In the genomic region with DNA sequence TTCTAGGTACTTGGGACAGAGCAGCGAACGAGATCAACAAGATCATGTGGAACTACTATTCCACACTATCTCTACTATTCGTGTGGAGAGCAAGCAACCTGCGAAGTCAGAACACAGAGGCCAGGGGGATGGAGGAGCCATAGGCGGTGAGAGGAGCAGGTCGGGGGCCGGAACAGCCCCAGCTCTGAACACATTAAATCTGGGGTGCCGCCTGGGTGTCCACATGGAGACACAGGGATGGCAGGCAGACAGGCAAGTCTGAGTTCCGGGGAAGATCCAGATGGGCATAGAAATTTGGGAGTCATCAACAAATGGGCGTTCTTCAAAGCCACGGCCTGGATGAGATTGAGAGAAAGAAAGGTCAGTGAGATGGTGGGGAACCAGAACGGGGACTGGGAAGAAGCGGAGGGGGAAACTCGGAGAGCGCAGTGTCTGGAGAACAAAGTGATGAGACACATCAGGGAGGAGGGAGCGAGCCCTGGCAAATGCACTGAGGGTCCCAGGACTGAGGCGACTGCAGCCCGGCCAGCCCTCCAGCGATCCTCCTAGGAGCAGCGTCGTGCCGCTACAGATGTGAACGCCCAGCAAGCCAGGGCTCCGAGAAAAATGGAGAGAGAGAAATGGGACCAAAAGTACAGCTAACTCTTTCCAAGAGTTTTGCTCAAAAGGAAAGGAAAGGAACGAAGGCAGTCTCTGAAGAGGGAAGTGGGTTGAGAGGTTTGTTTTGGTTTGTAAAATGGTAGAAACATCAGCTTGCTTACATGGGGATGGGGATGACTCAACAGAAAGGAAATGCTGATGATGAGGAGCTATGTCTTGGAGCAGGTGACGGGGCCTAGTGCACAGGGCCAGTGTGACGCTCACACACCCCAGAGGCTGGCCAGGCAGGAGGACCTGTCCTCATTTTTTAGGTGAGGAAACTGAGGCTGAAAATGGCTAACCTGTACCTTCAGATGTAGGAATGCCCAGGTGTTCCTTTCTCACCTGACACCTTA, we compare ENCODE assay signal across 18 cellular contexts.
DNase-seq lines count a peak whose midpoint lies in the region; TF ChIP-seq lines count a peak whose summit lies in the region.
"Had no signal": no experiment of that assay in that cellular context is flagged by ENCODE, and none has a peak within 500 bp of the region (broad histone marks: within the 10 kb centered on the region; RNA-seq: fewer than 3 reads in every experiment).

No MANE protein-coding gene starts in this region.

- H3K4me3 Mint-ChIP-seq in osteocyte (ENCODE audit: unreplicated experiment): no peak overlapping the region
- H3K4me3 Mint-ChIP-seq: activated CD8-positive, alpha-beta T cell treated with anti-CD3 and anti-CD28 coated beads for 36 hours; activated T-helper 1 cell treated with anti-CD3 and anti-CD28 coated beads, Interleukin-12 subunit alpha, Interleukin-12 subunit beta, Interleukin-2, Interleukin-4 antibody, amounts not matched to agents 30 ng/mL and 10 ng/mL and 1 ng/mL, durations not matched to agents 14 hours and 24 hours and 36 hours; stimulated activated naive CD8-positive, alpha-beta T cell treated with anti-CD3 and anti-CD28 coated beads, Interleukin-15, Interleukin-2, amounts not matched to agents 100 ng/mL and 50 ng/mL, for 24 hours had no signal

- H3K9me3 ChIP-seq in SJCRH30 (replicated peaks): no peaks in the 10 kb centered on the region
- H3K9me3 ChIP-seq: adrenal gland had no signal

- no peak for TF ChIP-seq CTCF in osteocyte (IDR thresholded peaks at IDR 0.05)

- H3K27me3 ChIP-seq in SJCRH30: peaks cover 15% of the 10 kb centered on the region
- H3K27me3 ChIP-seq: adrenal gland had no signal

- no peak overlapping the region for H3K4me3 ChIP-seq in SJCRH30
- H3K4me3 ChIP-seq: adrenal gland, coronary artery had no signal

- DNase-seq in AG20443 (ENCODE audit: low spot score) (peak; percentile 45), LHCN-M2 (ENCODE audit: low read depth) (peak; percentile 60), fibroblast of gingiva (ENCODE audit: low read depth) (peak; percentile 34), osteocyte (ENCODE audit: extremely low spot score, unreplicated experiment) (no peak), hippocampal formation (lab: John Stamatoyannopoulos, UW) (no peak), DMS153 treated with DMSO at 0.1 percent for 48 hours (lab: John Stamatoyannopoulos, UW; ENCODE audit: unreplicated experiment) (no peak), SJCRH30 (no peak), midbrain (lab: John Stamatoyannopoulos, UW) (no peak)
- DNase-seq: activated CD8-positive, alpha-beta T cell treated with anti-CD3 and anti-CD28 coated beads for 36 hours; adrenal gland; DMS 273 treated with DMSO at 0.1 percent for 48 hours; head of caudate nucleus; left cardiac atrium; NCI-H1694 treated with DMSO at 0.1 percent for 48 hours; NCI-H510A treated with DMSO at 0.1 percent for 48 hours had no signal

- H3K9me3 Mint-ChIP-seq in osteocyte (ENCODE audit: unreplicated experiment): no peaks in the 10 kb centered on the region
- H3K9me3 Mint-ChIP-seq: activated CD8-positive, alpha-beta T cell treated with anti-CD3 and anti-CD28 coated beads for 36 hours; activated T-helper 1 cell treated with anti-CD3 and anti-CD28 coated beads, Interleukin-12 subunit alpha, Interleukin-12 subunit beta, Interleukin-2, Interleukin-4 antibody, amounts not matched to agents 30 ng/mL and 10 ng/mL and 1 ng/mL, durations not matched to agents 14 hours and 24 hours and 36 hours; stimulated activated naive CD8-positive, alpha-beta T cell treated with anti-CD3 and anti-CD28 coated beads, Interleukin-15, Interleukin-2, amounts not matched to agents 100 ng/mL and 50 ng/mL, for 24 hours had no signal

- no peaks in the 10 kb centered on the region for H3K36me3 Mint-ChIP-seq in osteocyte (ENCODE audit: unreplicated experiment)

- H3K27ac Mint-ChIP-seq in osteocyte (ENCODE audit: unreplicated experiment): peak overlapping the region; percentile 85
- H3K27ac Mint-ChIP-seq: activated CD8-positive, alpha-beta T cell treated with anti-CD3 and anti-CD28 coated beads for 36 hours; activated T-helper 1 cell treated with anti-CD3 and anti-CD28 coated beads, Interleukin-12 subunit alpha, Interleukin-12 subunit beta, Interleukin-2, Interleukin-4 antibody, amounts not matched to agents 30 ng/mL and 10 ng/mL and 1 ng/mL, durations not matched to agents 14 hours and 24 hours and 36 hours; stimulated activated naive CD8-positive, alpha-beta T cell treated with anti-CD3 and anti-CD28 coated beads, Interleukin-15, Interleukin-2, amounts not matched to agents 100 ng/mL and 50 ng/mL, for 24 hours had no signal

- no peak overlapping the region for H3K27ac ChIP-seq in SJCRH30
- H3K27ac ChIP-seq: adrenal gland, coronary artery had no signal

- no peaks in the 10 kb centered on the region for H3K36me3 ChIP-seq in SJCRH30
- H3K36me3 ChIP-seq: adrenal gland had no signal

- peaks cover 83% of the 10 kb centered on the region for H3K4me1 Mint-ChIP-seq in osteocyte (ENCODE audit: unreplicated experiment)

- H3K27me3 Mint-ChIP-seq in osteocyte (ENCODE audit: unreplicated experiment): no peaks in the 10 kb centered on the region

- peaks cover 2% of the 10 kb centered on the region; the same call in 1 of the 2 replicates for H3K4me1 ChIP-seq in SJCRH30
- H3K4me1 ChIP-seq: adrenal gland had no signal

Comparison
In these comparisons a context has a peak if more than half of its experiments do, and no peak if none do; other contexts are left out.
1. DNase-seq: peak in AG20443 (single experiment), LHCN-M2 (single experiment) and fibroblast of gingiva (single experiment); none in osteocyte (single experiment), hippocampal formation (0 of 2), DMS153 treated with DMSO at 0.1 percent for 48 hours (single experiment), SJCRH30 (0 of 2) and midbrain (single experiment).